3 cellular contexts compared by ENCODE assay signal in the genomic region with DNA sequence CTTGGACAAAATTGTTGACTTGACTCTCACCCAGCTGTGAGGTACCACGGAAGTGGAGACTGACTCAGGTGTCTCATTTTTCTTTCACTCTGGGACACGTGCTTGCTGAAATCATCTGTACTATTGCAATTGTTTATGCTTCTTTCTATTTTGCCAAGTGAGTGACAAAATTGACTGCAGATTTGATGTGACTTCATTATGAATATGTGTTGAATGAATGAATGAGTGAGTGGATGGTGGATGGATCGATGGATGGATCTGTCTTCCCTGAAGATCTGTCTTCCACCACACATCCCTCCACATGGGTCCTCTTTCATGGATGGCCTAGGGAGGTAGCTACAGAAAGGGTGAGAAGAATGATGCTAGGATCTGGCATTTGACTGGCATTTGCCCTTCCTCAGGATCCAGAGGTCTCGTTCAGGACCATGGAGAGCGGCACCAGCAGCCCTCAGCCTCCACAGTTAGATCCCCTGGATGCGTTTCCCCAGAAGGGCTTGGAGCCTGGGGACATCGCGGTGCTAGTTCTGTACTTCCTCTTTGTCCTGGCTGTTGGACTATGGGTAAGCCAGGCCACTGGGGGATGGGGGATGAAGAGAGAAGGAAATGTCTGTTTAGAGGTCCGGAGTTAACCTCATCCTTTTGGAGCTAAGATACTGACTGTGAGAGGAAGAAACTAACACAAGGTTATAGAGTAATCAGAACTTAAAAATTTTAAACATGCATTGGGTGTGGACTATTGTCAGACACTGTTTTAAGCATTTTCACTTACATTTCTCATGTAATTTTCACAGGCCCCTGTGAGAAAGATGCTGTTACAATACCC.
TF ChIP-seq lines count a peak whose summit lies in the region.

No MANE protein-coding gene starts in this region.

TF ChIP-seq in HEK293T, 16 proteins besides CTCF, POLR2A, EP300 and RAD21:
- TF ChIP-seq FOXK2 (IDR thresholded peaks at IDR 0.05) (no peak), LEF1 (IDR thresholded peaks at IDR 0.05; ENCODE audit: borderline replicate concordance) (no peak), FOXA1 (IDR thresholded peaks at IDR 0.05) (no peak), HDGF (IDR thresholded peaks at IDR 0.05; ENCODE audit: borderline replicate concordance) (no peak), NFRKB (IDR thresholded peaks at IDR 0.05) (no peak), TARDBP (IDR thresholded peaks at IDR 0.05) (no peak), L3MBTL2 (conservative IDR thresholded peaks at IDR 0.05) (no peak), SUZ12 (IDR thresholded peaks at IDR 0.05) (no peak), FOXM1 (IDR thresholded peaks at IDR 0.05; ENCODE audit: borderline replicate concordance) (no peak), ZNF384 (IDR thresholded peaks at IDR 0.05) (no peak), ARNT (IDR thresholded peaks at IDR 0.05) (no peak), CTBP1 (IDR thresholded peaks at IDR 0.05; ENCODE audit: borderline replicate concordance) (no peak), BHLHE40 (IDR thresholded peaks at IDR 0.05; ENCODE audit: borderline replicate concordance) (no peak), ELF4 (IDR thresholded peaks at IDR 0.05) (no peak)
- TF ChIP-seq, protein P1, sequence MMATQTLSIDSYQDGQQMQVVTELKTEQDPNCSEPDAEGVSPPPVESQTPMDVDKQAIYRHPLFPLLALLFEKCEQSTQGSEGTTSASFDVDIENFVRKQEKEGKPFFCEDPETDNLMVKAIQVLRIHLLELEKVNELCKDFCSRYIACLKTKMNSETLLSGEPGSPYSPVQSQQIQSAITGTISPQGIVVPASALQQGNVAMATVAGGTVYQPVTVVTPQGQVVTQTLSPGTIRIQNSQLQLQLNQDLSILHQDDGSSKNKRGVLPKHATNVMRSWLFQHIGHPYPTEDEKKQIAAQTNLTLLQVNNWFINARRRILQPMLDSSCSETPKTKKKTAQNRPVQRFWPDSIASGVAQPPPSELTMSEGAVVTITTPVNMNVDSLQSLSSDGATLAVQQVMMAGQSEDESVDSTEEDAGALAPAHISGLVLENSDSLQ (IDR thresholded peaks at IDR 0.05): no peak

TF ChIP-seq in GM12878, 131 proteins besides CTCF, POLR2A, EP300 and RAD21:
- no peak for TF ChIP-seq CBFB (IDR thresholded peaks at IDR 0.05; ENCODE audit: low read depth)
- TF ChIP-seq TCF3 (IDR thresholded peaks at IDR 0.05; ENCODE audit: borderline replicate concordance, insufficient read depth, low read depth, low read length): no peak
- TF ChIP-seq, protein P2, sequence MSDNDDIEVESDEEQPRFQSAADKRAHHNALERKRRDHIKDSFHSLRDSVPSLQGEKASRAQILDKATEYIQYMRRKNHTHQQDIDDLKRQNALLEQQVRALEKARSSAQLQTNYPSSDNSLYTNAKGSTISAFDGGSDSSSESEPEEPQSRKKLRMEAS (IDR thresholded peaks at IDR 0.05; ENCODE audit: low read depth, low read length): no peak
- TF ChIP-seq ZNF24 (IDR thresholded peaks at IDR 0.05): peak; percentile 76; the same call in 1 of the 2 replicates
- TF ChIP-seq, protein P1 (IDR thresholded peaks at IDR 0.05): 0 out of 2 replicates have a peak, but pooled peaks have one; percentile 26
- TF ChIP-seq, protein P3, sequence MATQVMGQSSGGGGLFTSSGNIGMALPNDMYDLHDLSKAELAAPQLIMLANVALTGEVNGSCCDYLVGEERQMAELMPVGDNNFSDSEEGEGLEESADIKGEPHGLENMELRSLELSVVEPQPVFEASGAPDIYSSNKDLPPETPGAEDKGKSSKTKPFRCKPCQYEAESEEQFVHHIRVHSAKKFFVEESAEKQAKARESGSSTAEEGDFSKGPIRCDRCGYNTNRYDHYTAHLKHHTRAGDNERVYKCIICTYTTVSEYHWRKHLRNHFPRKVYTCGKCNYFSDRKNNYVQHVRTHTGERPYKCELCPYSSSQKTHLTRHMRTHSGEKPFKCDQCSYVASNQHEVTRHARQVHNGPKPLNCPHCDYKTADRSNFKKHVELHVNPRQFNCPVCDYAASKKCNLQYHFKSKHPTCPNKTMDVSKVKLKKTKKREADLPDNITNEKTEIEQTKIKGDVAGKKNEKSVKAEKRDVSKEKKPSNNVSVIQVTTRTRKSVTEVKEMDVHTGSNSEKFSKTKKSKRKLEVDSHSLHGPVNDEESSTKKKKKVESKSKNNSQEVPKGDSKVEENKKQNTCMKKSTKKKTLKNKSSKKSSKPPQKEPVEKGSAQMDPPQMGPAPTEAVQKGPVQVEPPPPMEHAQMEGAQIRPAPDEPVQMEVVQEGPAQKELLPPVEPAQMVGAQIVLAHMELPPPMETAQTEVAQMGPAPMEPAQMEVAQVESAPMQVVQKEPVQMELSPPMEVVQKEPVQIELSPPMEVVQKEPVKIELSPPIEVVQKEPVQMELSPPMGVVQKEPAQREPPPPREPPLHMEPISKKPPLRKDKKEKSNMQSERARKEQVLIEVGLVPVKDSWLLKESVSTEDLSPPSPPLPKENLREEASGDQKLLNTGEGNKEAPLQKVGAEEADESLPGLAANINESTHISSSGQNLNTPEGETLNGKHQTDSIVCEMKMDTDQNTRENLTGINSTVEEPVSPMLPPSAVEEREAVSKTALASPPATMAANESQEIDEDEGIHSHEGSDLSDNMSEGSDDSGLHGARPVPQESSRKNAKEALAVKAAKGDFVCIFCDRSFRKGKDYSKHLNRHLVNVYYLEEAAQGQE (IDR thresholded peaks at IDR 0.05; ENCODE audit: low read depth, low read length): peak; percentile 98

TF ChIP-seq in HepG2, 621 proteins besides CTCF, POLR2A, EP300 and RAD21 (continues in another document):
- no peak for TF ChIP-seq YY1 (IDR thresholded peaks at IDR 0.05; ENCODE audit: insufficient read depth, insufficient replicate concordance, low read depth, low read length)
- peak; percentile 94 for TF ChIP-seq NFKBIZ (CRISPR knock-in tag; IDR thresholded peaks at IDR 0.05)
- peak; percentile 85 for TF ChIP-seq RXRB (CRISPR knock-in tag; IDR thresholded peaks at IDR 0.05; ENCODE audit: borderline replicate concordance)
- TF ChIP-seq, protein P4, sequence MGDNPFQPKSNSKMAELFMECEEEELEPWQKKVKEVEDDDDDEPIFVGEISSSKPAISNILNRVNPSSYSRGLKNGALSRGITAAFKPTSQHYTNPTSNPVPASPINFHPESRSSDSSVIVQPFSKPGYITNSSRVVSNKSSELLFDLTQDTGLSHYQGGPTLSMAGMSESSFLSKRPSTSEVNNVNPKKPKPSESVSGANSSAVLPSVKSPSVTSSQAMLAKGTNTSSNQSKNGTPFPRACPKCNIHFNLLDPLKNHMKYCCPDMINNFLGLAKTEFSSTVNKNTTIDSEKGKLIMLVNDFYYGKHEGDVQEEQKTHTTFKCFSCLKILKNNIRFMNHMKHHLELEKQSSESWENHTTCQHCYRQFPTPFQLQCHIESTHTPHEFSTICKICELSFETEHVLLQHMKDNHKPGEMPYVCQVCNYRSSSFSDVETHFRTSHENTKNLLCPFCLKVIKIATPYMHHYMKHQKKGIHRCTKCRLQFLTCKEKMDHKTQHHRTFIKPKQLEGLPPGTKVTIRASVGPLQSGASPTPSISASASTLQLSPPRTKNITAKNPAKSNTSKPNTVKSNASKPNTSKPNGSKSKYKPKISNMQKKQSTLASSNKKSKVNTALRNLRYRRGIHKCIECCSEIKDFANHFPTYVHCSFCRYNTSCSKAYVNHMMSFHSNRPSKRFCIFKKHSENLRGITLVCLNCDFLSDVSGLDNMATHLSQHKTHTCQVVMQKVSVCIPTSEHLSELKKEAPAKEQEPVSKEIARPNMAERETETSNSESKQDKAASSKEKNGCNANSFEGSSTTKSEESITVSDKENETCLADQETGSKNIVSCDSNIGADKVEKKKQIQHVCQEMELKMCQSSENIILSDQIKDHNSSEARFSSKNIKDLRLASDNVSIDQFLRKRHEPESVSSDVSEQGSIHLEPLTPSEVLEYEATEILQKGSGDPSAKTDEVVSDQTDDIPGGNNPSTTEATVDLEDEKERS (CRISPR knock-in tag; IDR thresholded peaks at IDR 0.05): peak; percentile 92; the same call in 1 of the 2 replicates
- TF ChIP-seq ZNF121 (CRISPR knock-in tag; IDR thresholded peaks at IDR 0.05): 0 out of 2 replicates have a peak, but pooled peaks have one; percentile 28
- 0 out of 2 replicates have a peak, but pooled peaks have one; percentile 63 for TF ChIP-seq ZNF709 (CRISPR knock-in tag; IDR thresholded peaks at IDR 0.05)
- peak; percentile 99 for TF ChIP-seq TSC22D2 (CRISPR knock-in tag; IDR thresholded peaks at IDR 0.05; ENCODE audit: borderline replicate concordance)
- TF ChIP-seq, protein P5, sequence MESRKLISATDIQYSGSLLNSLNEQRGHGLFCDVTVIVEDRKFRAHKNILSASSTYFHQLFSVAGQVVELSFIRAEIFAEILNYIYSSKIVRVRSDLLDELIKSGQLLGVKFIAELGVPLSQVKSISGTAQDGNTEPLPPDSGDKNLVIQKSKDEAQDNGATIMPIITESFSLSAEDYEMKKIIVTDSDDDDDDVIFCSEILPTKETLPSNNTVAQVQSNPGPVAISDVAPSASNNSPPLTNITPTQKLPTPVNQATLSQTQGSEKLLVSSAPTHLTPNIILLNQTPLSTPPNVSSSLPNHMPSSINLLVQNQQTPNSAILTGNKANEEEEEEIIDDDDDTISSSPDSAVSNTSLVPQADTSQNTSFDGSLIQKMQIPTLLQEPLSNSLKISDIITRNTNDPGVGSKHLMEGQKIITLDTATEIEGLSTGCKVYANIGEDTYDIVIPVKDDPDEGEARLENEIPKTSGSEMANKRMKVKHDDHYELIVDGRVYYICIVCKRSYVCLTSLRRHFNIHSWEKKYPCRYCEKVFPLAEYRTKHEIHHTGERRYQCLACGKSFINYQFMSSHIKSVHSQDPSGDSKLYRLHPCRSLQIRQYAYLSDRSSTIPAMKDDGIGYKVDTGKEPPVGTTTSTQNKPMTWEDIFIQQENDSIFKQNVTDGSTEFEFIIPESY (CRISPR knock-in tag; IDR thresholded peaks at IDR 0.05): peak; percentile 86
- peak; percentile 86; the same call in 1 of the 2 replicates for TF ChIP-seq ZSCAN20 (CRISPR knock-in tag; IDR thresholded peaks at IDR 0.05; ENCODE audit: borderline replicate concordance)
- peak; percentile 77; the same call in 1 of the 2 replicates for TF ChIP-seq GLI4 (CRISPR knock-in tag; IDR thresholded peaks at IDR 0.05; ENCODE audit: borderline replicate concordance)
- TF ChIP-seq, protein P6, sequence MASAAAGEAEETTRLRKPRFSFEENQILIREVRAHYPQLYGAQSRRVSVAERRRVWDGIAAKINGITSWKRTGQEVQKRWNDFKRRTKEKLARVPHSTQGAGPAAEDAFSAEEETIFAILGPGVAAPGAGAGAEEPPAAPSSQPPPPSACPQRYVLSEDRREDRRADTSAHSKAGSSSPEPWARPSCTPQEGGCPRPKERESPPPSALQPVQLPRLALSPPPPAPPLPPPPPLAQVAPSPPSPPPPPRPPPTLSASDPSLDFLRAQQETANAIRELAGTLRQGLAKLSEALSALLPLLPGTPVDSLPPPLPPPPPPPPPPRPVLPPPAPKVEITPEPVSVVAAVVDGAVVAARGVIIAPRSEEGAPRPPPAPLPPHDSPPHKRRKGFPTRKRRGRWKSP (CRISPR knock-in tag; IDR thresholded peaks at IDR 0.05): peak; percentile 85
- peak; percentile 90; the same call in 1 of the 2 replicates for TF ChIP-seq ZNF451 (CRISPR knock-in tag; IDR thresholded peaks at IDR 0.05)
- TF ChIP-seq KLF9 (CRISPR knock-in tag; IDR thresholded peaks at IDR 0.05; ENCODE audit: low read depth): peak; percentile 94
- TF ChIP-seq CREM (IDR thresholded peaks at IDR 0.05): no peak
- no peak for TF ChIP-seq CREM (CRISPR knock-in tag; IDR thresholded peaks at IDR 0.05)
- TF ChIP-seq, protein P7, sequence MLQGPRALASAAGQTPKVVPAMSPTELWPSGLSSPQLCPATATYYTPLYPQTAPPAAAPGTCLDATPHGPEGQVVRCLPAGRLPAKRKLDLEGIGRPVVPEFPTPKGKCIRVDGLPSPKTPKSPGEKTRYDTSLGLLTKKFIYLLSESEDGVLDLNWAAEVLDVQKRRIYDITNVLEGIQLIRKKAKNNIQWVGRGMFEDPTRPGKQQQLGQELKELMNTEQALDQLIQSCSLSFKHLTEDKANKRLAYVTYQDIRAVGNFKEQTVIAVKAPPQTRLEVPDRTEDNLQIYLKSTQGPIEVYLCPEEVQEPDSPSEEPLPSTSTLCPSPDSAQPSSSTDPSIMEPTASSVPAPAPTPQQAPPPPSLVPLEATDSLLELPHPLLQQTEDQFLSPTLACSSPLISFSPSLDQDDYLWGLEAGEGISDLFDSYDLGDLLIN (CRISPR knock-in tag; IDR thresholded peaks at IDR 0.05; ENCODE audit: borderline replicate concordance): no peak; the same call in 1 of the 2 replicates
- peak; percentile 89; the same call in 1 of the 2 replicates for TF ChIP-seq ZNF225 (CRISPR knock-in tag; IDR thresholded peaks at IDR 0.05)
- TF ChIP-seq, protein P8, sequence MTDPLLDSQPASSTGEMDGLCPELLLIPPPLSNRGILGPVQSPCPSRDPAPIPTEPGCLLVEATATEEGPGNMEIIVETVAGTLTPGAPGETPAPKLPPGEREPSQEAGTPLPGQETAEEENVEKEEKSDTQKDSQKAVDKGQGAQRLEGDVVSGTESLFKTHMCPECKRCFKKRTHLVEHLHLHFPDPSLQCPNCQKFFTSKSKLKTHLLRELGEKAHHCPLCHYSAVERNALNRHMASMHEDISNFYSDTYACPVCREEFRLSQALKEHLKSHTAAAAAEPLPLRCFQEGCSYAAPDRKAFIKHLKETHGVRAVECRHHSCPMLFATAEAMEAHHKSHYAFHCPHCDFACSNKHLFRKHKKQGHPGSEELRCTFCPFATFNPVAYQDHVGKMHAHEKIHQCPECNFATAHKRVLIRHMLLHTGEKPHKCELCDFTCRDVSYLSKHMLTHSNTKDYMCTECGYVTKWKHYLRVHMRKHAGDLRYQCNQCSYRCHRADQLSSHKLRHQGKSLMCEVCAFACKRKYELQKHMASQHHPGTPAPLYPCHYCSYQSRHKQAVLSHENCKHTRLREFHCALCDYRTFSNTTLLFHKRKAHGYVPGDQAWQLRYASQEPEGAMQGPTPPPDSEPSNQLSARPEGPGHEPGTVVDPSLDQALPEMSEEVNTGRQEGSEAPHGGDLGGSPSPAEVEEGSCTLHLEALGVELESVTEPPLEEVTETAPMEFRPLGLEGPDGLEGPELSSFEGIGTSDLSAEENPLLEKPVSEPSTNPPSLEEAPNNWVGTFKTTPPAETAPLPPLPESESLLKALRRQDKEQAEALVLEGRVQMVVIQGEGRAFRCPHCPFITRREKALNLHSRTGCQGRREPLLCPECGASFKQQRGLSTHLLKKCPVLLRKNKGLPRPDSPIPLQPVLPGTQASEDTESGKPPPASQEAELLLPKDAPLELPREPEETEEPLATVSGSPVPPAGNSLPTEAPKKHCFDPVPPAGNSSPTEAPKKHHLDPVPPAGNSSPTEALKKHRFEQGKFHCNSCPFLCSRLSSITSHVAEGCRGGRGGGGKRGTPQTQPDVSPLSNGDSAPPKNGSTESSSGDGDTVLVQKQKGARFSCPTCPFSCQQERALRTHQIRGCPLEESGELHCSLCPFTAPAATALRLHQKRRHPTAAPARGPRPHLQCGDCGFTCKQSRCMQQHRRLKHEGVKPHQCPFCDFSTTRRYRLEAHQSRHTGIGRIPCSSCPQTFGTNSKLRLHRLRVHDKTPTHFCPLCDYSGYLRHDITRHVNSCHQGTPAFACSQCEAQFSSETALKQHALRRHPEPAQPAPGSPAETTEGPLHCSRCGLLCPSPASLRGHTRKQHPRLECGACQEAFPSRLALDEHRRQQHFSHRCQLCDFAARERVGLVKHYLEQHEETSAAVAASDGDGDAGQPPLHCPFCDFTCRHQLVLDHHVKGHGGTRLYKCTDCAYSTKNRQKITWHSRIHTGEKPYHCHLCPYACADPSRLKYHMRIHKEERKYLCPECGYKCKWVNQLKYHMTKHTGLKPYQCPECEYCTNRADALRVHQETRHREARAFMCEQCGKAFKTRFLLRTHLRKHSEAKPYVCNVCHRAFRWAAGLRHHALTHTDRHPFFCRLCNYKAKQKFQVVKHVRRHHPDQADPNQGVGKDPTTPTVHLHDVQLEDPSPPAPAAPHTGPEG (CRISPR knock-in tag; IDR thresholded peaks at IDR 0.05): peak; percentile 74; the same call in 1 of the 2 replicates
- TF ChIP-seq RFXANK (CRISPR knock-in tag; IDR thresholded peaks at IDR 0.05): peak; percentile 79; the same call in 1 of the 2 replicates
